ENCODE assay signal across 9 cellular contexts in genomic region chr19:49997709-49998108, GRCh38. TPM values are rescaled to one million over a fixed set of nuclear protein-coding genes. Genes with fewer than 3 reads are reported as not detected.
DNase-seq lines count a peak whose midpoint lies in the region; ATAC-seq and TF ChIP-seq lines count a peak whose summit lies in the region.
"Had no signal": no experiment of that assay in that cellular context is flagged by ENCODE, and none has a peak within 500 bp of the region (broad histone marks: within the 10 kb centered on the region; RNA-seq: fewer than 3 reads in every experiment).

No MANE protein-coding gene starts in this region.

- H3K4me3 Mint-ChIP-seq in Calu3 (ENCODE audit: low read depth, unreplicated experiment), result no peak overlapping the region
- no peak overlapping the region for H3K4me3 Mint-ChIP-seq in GM23338

- H3K4me1 Mint-ChIP-seq in Calu3 (ENCODE audit: low read depth, unreplicated experiment), result peaks cover under 1% of the 10 kb centered on the region
- no peaks in the 10 kb centered on the region for H3K4me1 Mint-ChIP-seq in GM23338

- TF ChIP-seq POLR2A in spleen (IDR thresholded peaks at IDR 0.05), result no peak

- H4K20me1 ChIP-seq in GM23338 (replicated peaks; ENCODE audit: insufficient read depth), result no peaks in the 10 kb centered on the region

- H3K4me3 ChIP-seq in GM23338, result no peak overlapping the region
- H3K4me3 ChIP-seq in RWPE2 (ENCODE audit: severe bottlenecking), result no peak overlapping the region
- H3K4me3 ChIP-seq in spleen, result no peak overlapping the region
- H3K4me3 ChIP-seq: skin epidermis had no signal

- peak; percentile 41 for DNase-seq in Calu3
- DNase-seq in GM23338 (ENCODE audit: low spot score), result peak; percentile 85
- DNase-seq in RWPE2 (ENCODE audit: low spot score), result no peak
- peak in 1 of 2 donors; percentile 9 for DNase-seq in foreskin keratinocyte
- no peak for DNase-seq in spleen

- no peak overlapping the region for H3K27ac ChIP-seq in GM23338 (ENCODE audit: low read depth)
- no peak overlapping the region for H3K27ac ChIP-seq in RWPE2 (ENCODE audit: poor library complexity, severe bottlenecking)
- no peak overlapping the region for H3K27ac ChIP-seq in foreskin keratinocyte
- no peak overlapping the region for H3K27ac ChIP-seq in spleen
- H3K27ac ChIP-seq: skin epidermis had no signal

- no peak overlapping the region for H2AFZ ChIP-seq in GM23338

- no peaks in the 10 kb centered on the region for H3K9me3 ChIP-seq in RWPE2 (ENCODE audit: severe bottlenecking)
- no peaks in the 10 kb centered on the region for H3K9me3 ChIP-seq in spleen

- no peaks in the 10 kb centered on the region for H3K4me1 ChIP-seq in GM23338 (ENCODE audit: insufficient read depth)
- no peaks in the 10 kb centered on the region for H3K4me1 ChIP-seq in RWPE2 (ENCODE audit: insufficient read depth, poor library complexity, severe bottlenecking)
- no peaks in the 10 kb centered on the region for H3K4me1 ChIP-seq in foreskin keratinocyte
- peaks cover 0 to 24% (median 0%) of the 10 kb centered on the region in 6 donors for H3K4me1 ChIP-seq in spleen

- H3K9me3 Mint-ChIP-seq in Calu3 (ENCODE audit: low read depth, unreplicated experiment), result no peaks in the 10 kb centered on the region
- no peaks in the 10 kb centered on the region for H3K9me3 Mint-ChIP-seq in GM23338

- H3K79me2 ChIP-seq in GM23338 (replicated peaks; ENCODE audit: insufficient read depth), result no peaks in the 10 kb centered on the region

- no peaks in the 10 kb centered on the region for H3F3A ChIP-seq in GM23338 (replicated peaks; ENCODE audit: low read depth)

- peak; percentile 99 for ATAC-seq in GM23338
- peak; percentile 75 for ATAC-seq in RWPE2 (ENCODE audit: low read depth)
- peak; percentile 46 for ATAC-seq in foreskin keratinocyte
- ATAC-seq in HG03571 (IDR thresholded peaks at IDR 0.05; ENCODE audit: unreplicated experiment), result no peak
- ATAC-seq in HG03039 (IDR thresholded peaks at IDR 0.05; ENCODE audit: unreplicated experiment), result no peak
- ATAC-seq in GM18861 (IDR thresholded peaks at IDR 0.05; ENCODE audit: unreplicated experiment), result no peak

- H3K27me3 Mint-ChIP-seq in Calu3 (ENCODE audit: unreplicated experiment) (no peaks in the 10 kb centered on the region), GM23338 (ENCODE audit: insufficient read depth, low read depth, poor library complexity) (no peaks in the 10 kb centered on the region)

- H3K36me3 ChIP-seq in GM23338 (ENCODE audit: insufficient read depth), result no peaks in the 10 kb centered on the region
- H3K36me3 ChIP-seq in RWPE2 (ENCODE audit: low read depth), result peaks cover 50% of the 10 kb centered on the region
- H3K36me3 ChIP-seq in spleen, result peaks cover 0 to 100% (median 95%) of the 10 kb centered on the region in 6 donors

- H3K36me3 Mint-ChIP-seq in Calu3 (ENCODE audit: insufficient read depth, unreplicated experiment), result peaks cover 22% of the 10 kb centered on the region
- peaks cover 10% of the 10 kb centered on the region for H3K36me3 Mint-ChIP-seq in GM23338 (ENCODE audit: low read depth)

- WGBS in spleen, 5 donors, result 71 to 90% (median 83%) methylated on average over 5 of the region's 5 CpGs

- TF ChIP-seq CTCF in Calu3 (IDR thresholded peaks at IDR 0.05; ENCODE audit: unreplicated experiment), result no peak
- TF ChIP-seq CTCF in GM23338 (conservative IDR thresholded peaks at IDR 0.05; ENCODE audit: low read depth in 2 of 2), result no peak
- no peak for TF ChIP-seq CTCF in RWPE2 (IDR thresholded peaks at IDR 0.05; ENCODE audit: poor library complexity, severe bottlenecking)
- TF ChIP-seq CTCF in foreskin keratinocyte (conservative IDR thresholded peaks at IDR 0.05), result no peak
- TF ChIP-seq CTCF in spleen (IDR thresholded peaks at IDR 0.05 in 8 of 11, conservative IDR thresholded peaks at IDR 0.05 in 3 of 11), result no peak

- H3K27me3 ChIP-seq in GM23338 (ENCODE audit: insufficient read depth) (no peaks in the 10 kb centered on the region), RWPE2 (ENCODE audit: insufficient read depth, poor library complexity, severe bottlenecking) (no peaks in the 10 kb centered on the region), foreskin keratinocyte (no peaks in the 10 kb centered on the region), spleen (replicated peaks in 1 of 7) (no peaks in the 10 kb centered on the region)

- no peaks in the 10 kb centered on the region for H3K9me2 ChIP-seq in GM23338 (ENCODE audit: insufficient read depth)

- no peak overlapping the region for H3K27ac Mint-ChIP-seq in Calu3 (ENCODE audit: unreplicated experiment)
- no peak overlapping the region for H3K27ac Mint-ChIP-seq in GM23338

- intact Hi-C loops in Calu3 (cut with micrococcal nuclease; ENCODE audit: unreplicated experiment) (no loop called here), spleen (cut with DNase I; ENCODE audit: low total_unique reads) (no loop called here)

- BruUV-seq in Calu3 (replicated peaks; lab: Mats Ljungman, UMichigan), result no TSS peak

- H3K4me2 ChIP-seq in GM23338, result no peak overlapping the region

- CTCF ChIA-PET in Calu3 (lab: Charles Lee), result no interaction called here

TF ChIP-seq in GM23338, 12 proteins besides CTCF, POLR2A, EP300 and RAD21:
- peak; percentile 42; the same call in 1 of the 2 replicates for TF ChIP-seq CREB1 (CRISPR knock-in tag; IDR thresholded peaks at IDR 0.05; ENCODE audit: low read depth)
- peak; percentile 70 for TF ChIP-seq ETS1 (IDR thresholded peaks at IDR 0.05)
- no peak for TF ChIP-seq STAT1 (IDR thresholded peaks at IDR 0.05; ENCODE audit: unreplicated experiment)
TF ChIP-seq in GM23338: peak in this region for 2.

RNA-seq across cellular contexts. Expression of gene VRK3, which starts 27.5 kb away (rescaled TPM):
- total RNA-seq in Calu3 (2022), result 68.4 and 74.5 TPM in 2 replicates
- total RNA-seq in GM23338 (2014; rRNA removed; shearing (Covaris generic)), result 20.4 and 29.1 TPM in 2 replicates
- polyA plus RNA-seq in GM23338 (2016; fragmentation: Nextera tagmentation; extraction: Ambion mirVana), result 17.4 and 19.2 TPM in 2 replicates
- total RNA-seq in foreskin keratinocyte, result 19.6 and 21.0 TPM in 2 replicates
- 21.3 and 23.0 TPM in 2 replicates for polyA plus RNA-seq in foreskin keratinocyte
- 10 to 100 TPM; 46.4 to 60.8 (median 56.6) TPM for total RNA-seq in spleen
- polyA plus RNA-seq in spleen, result 10 to 100 TPM; 17.0 to 31.9 (median 20.4) TPM

RNA-seq across cellular contexts. Expression of gene ZNF473, which starts 28.1 kb away (rescaled TPM):
- 27.2 and 28.8 TPM in 2 replicates for total RNA-seq in Calu3 (2022)
- 17.4 and 18.9 TPM in 2 replicates for total RNA-seq in GM23338 (2014; rRNA removed; shearing (Covaris generic))
- polyA plus RNA-seq in GM23338 (2016; fragmentation: Nextera tagmentation; extraction: Ambion mirVana), result 1.5 and 3.3 TPM in 2 replicates
- 8.8 and 9.1 TPM in 2 replicates for total RNA-seq in foreskin keratinocyte
- 2.4 and 3.3 TPM in 2 replicates for polyA plus RNA-seq in foreskin keratinocyte
- total RNA-seq in spleen, result 10 to 100 TPM; 13.5 to 24.2 (median 19.2) TPM
- 1 to 10 TPM; 2.4 to 4.5 (median 2.5) TPM for polyA plus RNA-seq in spleen

RNA-seq across cellular contexts. Expression of gene SIGLEC11, which starts 36.7 kb away (rescaled TPM):
- total RNA-seq in Calu3 (2022) (not detected in 2 replicates), foreskin keratinocyte (not detected in 2 replicates), spleen (10 to 100 TPM; 18.7 to 97.5 (median 42.8) TPM)
- not detected in 2 replicates for total RNA-seq in GM23338 (2014; rRNA removed; shearing (Covaris generic))
- polyA plus RNA-seq in GM23338 (2016; fragmentation: Nextera tagmentation; extraction: Ambion mirVana) (not detected in 2 replicates), foreskin keratinocyte (not detected in 2 replicates), spleen (10 to 100 TPM in 1 of 3 donors, 1 to 10 TPM in 2; 2.2 to 52.3 (median 7.9) TPM)

Comparison
In these comparisons a context has a peak if more than half of its experiments do, and no peak if none do; other contexts are left out.
1. DNase-seq: peak in Calu3 (single experiment) and GM23338 (single experiment); none in RWPE2 (single experiment) and spleen (single experiment).
2. ATAC-seq: peak in GM23338 (single experiment), RWPE2 (single experiment) and foreskin keratinocyte (single experiment); none in HG03571 (single experiment), HG03039 (single experiment) and GM18861 (single experiment).
3. RNA of gene SIGLEC11, which starts 36.7 kb away (total RNA-seq): 18.7 to 97.5 TPM in spleen; not detected in GM23338, not detected in Calu3 and not detected in foreskin keratinocyte; every median in the first group is over 10 times any median in the second.